ENCODE assay signal across 8 cellular contexts in the genomic region with DNA sequence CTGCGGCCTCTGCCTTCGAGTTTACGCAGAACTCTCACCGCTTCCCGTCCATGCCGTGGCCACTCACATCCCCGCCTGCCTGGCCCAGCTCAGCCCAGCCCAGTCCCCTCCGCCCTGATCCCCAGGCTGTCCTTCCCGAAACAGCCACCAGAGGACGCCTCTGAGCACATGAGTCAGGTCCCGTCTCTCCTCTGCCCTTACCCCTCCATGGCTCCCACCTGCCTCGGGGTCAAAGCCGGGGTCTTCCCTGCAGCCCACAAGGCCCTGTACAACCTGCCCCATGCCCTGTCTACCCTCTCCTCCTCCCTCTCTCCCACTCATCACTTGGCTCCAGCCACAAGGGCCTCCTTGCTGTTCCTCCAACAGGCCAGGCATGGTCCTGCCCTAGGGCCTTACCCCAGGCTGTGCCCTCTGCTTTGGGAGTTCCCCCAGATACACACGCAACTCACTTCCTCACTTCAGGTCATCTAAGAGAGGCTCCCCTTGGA. TPM values are rescaled to one million over a fixed set of nuclear protein-coding genes. Genes with fewer than 3 reads are reported as not detected.
DNase-seq lines count a peak whose midpoint lies in the region; ATAC-seq and TF ChIP-seq lines count a peak whose summit lies in the region.

No MANE protein-coding gene starts in this region.

- ATAC-seq in HG03521 (IDR thresholded peaks at IDR 0.05; ENCODE audit: unreplicated experiment), result no peak

- no peaks in the 10 kb centered on the region for H3K27me3 ChIP-seq in adrenal gland

- H3K36me3 Mint-ChIP-seq in immature natural killer cell, result no peaks in the 10 kb centered on the region

- intact Hi-C loops in adrenal gland (cut with DNase I), result no loop called here

- no peaks in the 10 kb centered on the region for H3K4me1 ChIP-seq in adrenal gland (replicated peaks in 1 of 2)

- peaks cover 2 to 5% (median 3%) of the 10 kb centered on the region in 3 donors for H3K27me3 Mint-ChIP-seq in immature natural killer cell (ENCODE audit: low read depth in 3 of 3)

- no peaks in the 10 kb centered on the region for H3K9me3 ChIP-seq in adrenal gland (replicated peaks in 1 of 3)

- no peak overlapping the region for H3K27ac ChIP-seq in adrenal gland

- H3K9me3 Mint-ChIP-seq in immature natural killer cell, result no peaks in the 10 kb centered on the region

- H3K4me3 ChIP-seq in adrenal gland, result no peak overlapping the region

- DNase-seq in NCI-H748 (lab: John Stamatoyannopoulos, UW; ENCODE audit: unreplicated experiment), result peak; percentile 46
- no peak for DNase-seq in NCI-H748 treated with DMSO at 0.1 percent for 48 hours (lab: John Stamatoyannopoulos, UW)
- peak; percentile 44 for DNase-seq in T follicular helper cell (ENCODE audit: low read depth)
- DNase-seq in adrenal gland, result peak; percentile 59 to 82 (median 65)
- peak; percentile 37 to 51 (median 37) for DNase-seq in immature natural killer cell
- DNase-seq in stimulated activated CD4-positive, alpha-beta T cell treated with anti-CD3 and anti-CD28 coated beads, Interleukin-2, amount 100 ng/mL, for 48 hours, result peak; percentile 74 to 75
- no peak for DNase-seq in SIG-M5 (lab: John Stamatoyannopoulos, UW)

- H3K36me3 ChIP-seq in adrenal gland (replicated peaks in 1 of 2), result no peaks in the 10 kb centered on the region

- peak; percentile 65 to 90 (median 82) for TF ChIP-seq CTCF in adrenal gland (IDR thresholded peaks at IDR 0.05)

- WGBS in adrenal gland, 4 donors, result 44 to 55% (median 53%) methylated on average over 14 of the region's 14 CpGs

- TF ChIP-seq POLR2A in adrenal gland (IDR thresholded peaks at IDR 0.05), result no peak

- no peaks in the 10 kb centered on the region for H3K4me1 Mint-ChIP-seq in immature natural killer cell

- no peak overlapping the region for H3K27ac Mint-ChIP-seq in immature natural killer cell

- H3K4me3 Mint-ChIP-seq in immature natural killer cell, result no peak overlapping the region

RNA-seq across cellular contexts. Expression of a gene that starts 8.1 kb away (rescaled TPM):
- total RNA-seq in adrenal gland, result 10 to 100 TPM; 12.9 to 59.2 (median 40.5) TPM
- polyA plus RNA-seq in adrenal gland (10 to 100 TPM in 2 of 3 donors, 1 to 10 TPM in 1; 3.1 to 19.8 (median 15.9) TPM), immature natural killer cell (not detected)

RNA-seq across cellular contexts. Expression of a gene that starts 27.8 kb away (rescaled TPM):
- 10 to 100 TPM in 1 of 8 donors, 1 to 10 TPM in 5, under 1 TPM in 1, not detected in 1; 0.84 to 52.5 (median 3.9) TPM for total RNA-seq in adrenal gland
- 1 to 10 TPM in 2 of 3 donors, under 1 TPM in 1; 0.80 to 1.6 (median 1.2) TPM for polyA plus RNA-seq in adrenal gland
- not detected for polyA plus RNA-seq in immature natural killer cell

RNA-seq across cellular contexts. Expression of a gene that starts 32.6 kb away (rescaled TPM):
- 10 to 100 TPM in 4 of 8 donors, 1 to 10 TPM in 4; 1.5 to 47.6 (median 8.5) TPM for total RNA-seq in adrenal gland
- 10 to 100 TPM in 1 of 3 donors, 1 to 10 TPM in 1, under 1 TPM in 1; 0.57 to 44.3 (median 9.0) TPM for polyA plus RNA-seq in adrenal gland
- not detected for polyA plus RNA-seq in immature natural killer cell

RNA-seq across cellular contexts. Expression of a gene that starts 49.3 kb away (rescaled TPM):
- total RNA-seq in adrenal gland, result 1 to 10 TPM in 6 of 8 donors, under 1 TPM in 2; 0.54 to 9.1 (median 2.5) TPM
- polyA plus RNA-seq in adrenal gland (10 to 100 TPM in 1 of 3 donors, 1 to 10 TPM in 1, under 1 TPM in 1; 0.09 to 25.4 (median 9.3) TPM), immature natural killer cell (under 1 TPM in 2 of 3 donors, not detected in 1; 0.03 to 0.20 TPM)

Comparison
In these comparisons a context has a peak if more than half of its experiments do, and no peak if none do; other contexts are left out.
1. DNase-seq: peak in NCI-H748 (single experiment), T follicular helper cell (single experiment), adrenal gland (7 of 7), immature natural killer cell (3 of 3) and stimulated activated CD4-positive, alpha-beta T cell treated with anti-CD3 and anti-CD28 coated beads, Interleukin-2, amount 100 ng/mL, for 48 hours (2 of 2); none in NCI-H748 treated with DMSO at 0.1 percent for 48 hours (single experiment) and SIG-M5 (single experiment).
2. RNA of a gene that starts 8.1 kb away (polyA plus RNA-seq): 3.1 to 19.8 TPM in adrenal gland; not detected in immature natural killer cell; every median in the first group is over 4 times any median in the second.